8 cellular contexts compared by ENCODE assay signal in genomic region chr6:144305985-144306384, GRCh38. TPM values are rescaled to one million over a fixed set of nuclear protein-coding genes. Genes with fewer than 3 reads are reported as not detected.
DNase-seq lines count a peak whose midpoint lies in the region; ATAC-seq, FAIRE-seq and TF ChIP-seq lines count a peak whose summit lies in the region.

No MANE protein-coding gene starts in this region.

- peak; percentile 18 for DNase-seq in KBM-7
- DNase-seq in foreskin fibroblast: peak; percentile 35 to 55
- DNase-seq in frontal cortex (ENCODE audit: low spot score in 2 of 2): no peak
- no peak for DNase-seq in effector CD8-positive, alpha-beta T cell (lab: John Stamatoyannopoulos, UW)
- DNase-seq in retina: no peak
- DNase-seq in NCI-H187 (lab: John Stamatoyannopoulos, UW): no peak

- no peak overlapping the region for H3K4me3 ChIP-seq in foreskin fibroblast (ENCODE audit: low read depth in 1 of 2, low read length in 2 of 2)

- no peak for FAIRE-seq in frontal cortex (lab: Jason Lieb, UNC)

- no peak for TF ChIP-seq CTCF in foreskin fibroblast (IDR thresholded peaks at IDR 0.05; ENCODE audit: low read depth, low read length)

- ATAC-seq in GM18502 (IDR thresholded peaks at IDR 0.05; ENCODE audit: poor library complexity, unreplicated experiment) (peak; percentile 96), GM21717 (IDR thresholded peaks at IDR 0.05; ENCODE audit: unreplicated experiment) (peak; percentile 98)

- in situ Hi-C loops in KBM-7 (cut with MboI; ENCODE audit: low pct_unique_long_range_greater_than_20kb, low sequenced_read_pairs): no loop called here

RNA-seq across cellular contexts. Expression of gene UTRN, which starts 20.9 kb away (rescaled TPM):
- total RNA-seq in frontal cortex: 33.8 TPM

Comparison
In these comparisons a context has a peak if more than half of its experiments do, and no peak if none do; other contexts are left out.
1. DNase-seq: peak in KBM-7 (single experiment) and foreskin fibroblast (2 of 2); none in frontal cortex (0 of 2), effector CD8-positive, alpha-beta T cell (single experiment), retina (single experiment) and NCI-H187 (0 of 2).